In genomic region chr9:77944556-77945261, GRCh38 we compare ENCODE assay signal across 9 cellular contexts.
DNase-seq lines count a peak whose midpoint lies in the region; ATAC-seq and TF ChIP-seq lines count a peak whose summit lies in the region.
"Had no signal": no experiment of that assay in that cellular context is flagged by ENCODE, and none has a peak within 500 bp of the region (broad histone marks: within the 10 kb centered on the region; RNA-seq: fewer than 3 reads in every experiment).

No MANE protein-coding gene starts in this region.

- H3K27me3 Mint-ChIP-seq in T-helper 1 cell treated with Interleukin-12 subunit alpha and Interleukin-12 subunit beta and Interleukin-4 antibody, amounts not matched to agents 30 μg/mL and 1 μg/mL, for 36 hours (ENCODE audit: low read depth) = no peaks in the 10 kb centered on the region

- CTCF ChIA-PET in SK-N-SH (lab: Yijun Ruan, JAX) = interaction anchor here (0.7 to 1.7 kb wide), 3 partner anchors 9 to 90 kb away, joined by 3 to 5 read pairs (median 4); no protein-coding TSS in a partner anchor

- H3K9ac ChIP-seq in GM23248 (no peak overlapping the region), SK-N-SH (no peak overlapping the region)

- H3K27ac ChIP-seq in GM23248 (no peak overlapping the region), SK-N-SH (ENCODE audit: low read depth in 2 of 2, low read length in 1 of 2) (no peak overlapping the region)

- H3K36me3 Mint-ChIP-seq in T-helper 1 cell treated with Interleukin-12 subunit alpha and Interleukin-12 subunit beta and Interleukin-4 antibody, amounts not matched to agents 30 μg/mL and 1 μg/mL, for 36 hours (ENCODE audit: low read depth) = peaks cover 7% of the 10 kb centered on the region

- ATAC-seq in omental fat pad (ENCODE audit: low FRiP score) = peak; percentile 72
- no peak for ATAC-seq in GM19035 (IDR thresholded peaks at IDR 0.05; ENCODE audit: unreplicated experiment)

- no peaks in the 10 kb centered on the region for H3K9me3 Mint-ChIP-seq in T-helper 1 cell treated with Interleukin-12 subunit alpha and Interleukin-12 subunit beta and Interleukin-4 antibody, amounts not matched to agents 30 μg/mL and 1 μg/mL, for 36 hours

- TF ChIP-seq RAD21 in SK-N-SH (IDR thresholded peaks at IDR 0.05; ENCODE audit: low read length) = no peak

- POLR2A ChIA-PET in SK-N-SH (lab: Yijun Ruan, JAX) = no interaction called here

- H3K9me2 ChIP-seq in GM23248 (ENCODE audit: insufficient read depth) (no peaks in the 10 kb centered on the region), SK-N-SH (no peaks in the 10 kb centered on the region)

- H3K36me3 ChIP-seq in GM23248 (ENCODE audit: low read depth) (no peaks in the 10 kb centered on the region), SK-N-SH (replicated peaks in 1 of 2; ENCODE audit: control insufficient read depth in 1 of 2, insufficient read depth in 2 of 2, low read length in 1 of 2) (no peaks in the 10 kb centered on the region)

- peaks cover 34% of the 10 kb centered on the region for H3K4me1 Mint-ChIP-seq in T-helper 1 cell treated with Interleukin-12 subunit alpha and Interleukin-12 subunit beta and Interleukin-4 antibody, amounts not matched to agents 30 μg/mL and 1 μg/mL, for 36 hours (ENCODE audit: low read depth)

- H3K27me3 ChIP-seq in GM23248 (replicated peaks; ENCODE audit: insufficient read depth) (no peaks in the 10 kb centered on the region), SK-N-SH (ENCODE audit: insufficient read depth) (no peaks in the 10 kb centered on the region)

- peak overlapping the region; percentile 70 for H3K27ac Mint-ChIP-seq in T-helper 1 cell treated with Interleukin-12 subunit alpha and Interleukin-12 subunit beta and Interleukin-4 antibody, amounts not matched to agents 30 μg/mL and 1 μg/mL, for 36 hours

- no peak for TF ChIP-seq EP300 in SK-N-SH (IDR thresholded peaks at IDR 0.05; ENCODE audit: borderline replicate concordance in 1 of 2, low read depth in 1 of 2, low read length in 1 of 2)

- no peak overlapping the region for H2AFZ ChIP-seq in GM23248
- no peak overlapping the region for H2AFZ ChIP-seq in SK-N-SH (ENCODE audit: low read depth)

- peak overlapping the region; percentile 56 for H3K4me3 Mint-ChIP-seq in T-helper 1 cell treated with Interleukin-12 subunit alpha and Interleukin-12 subunit beta and Interleukin-4 antibody, amounts not matched to agents 30 μg/mL and 1 μg/mL, for 36 hours

- H3K79me2 ChIP-seq in GM23248 (ENCODE audit: insufficient read depth) = peaks cover 99% of the 10 kb centered on the region
- peaks cover 96% of the 10 kb centered on the region for H3K79me2 ChIP-seq in SK-N-SH (ENCODE audit: insufficient read depth)

- H4K20me1 ChIP-seq in GM23248 (ENCODE audit: insufficient read depth) (no peaks in the 10 kb centered on the region; the same call in 1 of the 2 replicates), SK-N-SH (ENCODE audit: insufficient read depth) (peaks cover 42% of the 10 kb centered on the region)

- peaks cover 15% of the 10 kb centered on the region for H3K4me1 ChIP-seq in GM23248 (ENCODE audit: insufficient read depth)
- peaks cover 26 to 31% of the 10 kb centered on the region in 2 experiments; a peak in 3 of 4 replicates for H3K4me1 ChIP-seq in SK-N-SH (ENCODE audit: control insufficient read depth in 1 of 2, insufficient read depth in 2 of 2, low read depth in 1 of 2, low read length in 1 of 2)

- H3K4me2 ChIP-seq in GM23248 (ENCODE audit: unreplicated experiment) (peak overlapping the region; percentile 24), SK-N-SH (no peak overlapping the region)

- H3K4me3 ChIP-seq in GM23248 (no peak overlapping the region), fibroblast of villous mesenchyme (ENCODE audit: low read depth, low read length) (no peak overlapping the region), SK-N-SH (ENCODE audit: low read depth in 2 of 2, low read length in 1 of 2) (no peak overlapping the region)

- 49 to 54% methylated on average over 6 of the region's 6 CpGs for whole genome bisulfite sequencing in GM23248 (ENCODE audit: low coverage in 1 of 2, low lambda C conversion rate in 2 of 2, missing lambda C conversion rate in 2 of 2), 2 experiments
- 98% methylated on average over 6 of the region's 6 CpGs for WGBS in SK-N-SH (ENCODE audit: low lambda C conversion rate)

- peak; percentile 8 for TF ChIP-seq CTCF in fibroblast of villous mesenchyme (IDR thresholded peaks at IDR 0.05; ENCODE audit: insufficient read depth, low read depth, low read length)
- TF ChIP-seq CTCF in omental fat pad (IDR thresholded peaks at IDR 0.05) = no peak
- no peak for TF ChIP-seq CTCF in SK-N-SH (IDR thresholded peaks at IDR 0.05)

- in situ Hi-C loops in GM23248 (cut with MboI) = no loop called here

- H3F3A ChIP-seq in GM23248 (ENCODE audit: insufficient read depth) (no peaks in the 10 kb centered on the region), SK-N-SH (replicated peaks; ENCODE audit: insufficient read depth) (peaks cover 11% of the 10 kb centered on the region)

- DNase-seq in GM23248 = no peak
- DNase-seq in fibroblast of villous mesenchyme (ENCODE audit: low read depth) = peak; percentile 21
- DNase-seq in omental fat pad (ENCODE audit: low spot score) = no peak
- DNase-seq in NCI-H2227 (lab: John Stamatoyannopoulos, UW; ENCODE audit: unreplicated experiment) = no peak
- DNase-seq in NCI-H510A (lab: John Stamatoyannopoulos, UW) = no peak
- no peak for DNase-seq in SK-N-SH
- DNase-seq: activated CD4-positive, CD25-positive, alpha-beta regulatory T cell had no signal

- H3K9me3 ChIP-seq in GM23248 (ENCODE audit: low read depth) (no peaks in the 10 kb centered on the region), SK-N-SH (no peaks in the 10 kb centered on the region)

TF ChIP-seq in SK-N-SH, 30 proteins besides CTCF, POLR2A, EP300 and RAD21:
- TF ChIP-seq REST (IDR thresholded peaks at IDR 0.05; ENCODE audit: low read depth, low read length) (no peak), SIN3A (IDR thresholded peaks at IDR 0.05; ENCODE audit: borderline replicate concordance, low read depth, low read length) (no peak), ZBTB33 (IDR thresholded peaks at IDR 0.05; ENCODE audit: borderline replicate concordance, low read depth) (no peak), TCF12 (IDR thresholded peaks at IDR 0.05) (no peak)
